Comparison of ENCODE assay signal across 8 cellular contexts in genomic region chr14:61562321-61563161, GRCh38.
DNase-seq lines count a peak whose midpoint lies in the region; ATAC-seq and TF ChIP-seq lines count a peak whose summit lies in the region.

No MANE protein-coding gene starts in this region.

- 89 to 95% methylated on average over 6 to 7 of the region's 7 CpGs for WGBS in endodermal cell (ENCODE audit: insufficient coverage in 1 of 2, insufficient read length in 1 of 2), 2 experiments

- peaks cover 52% of the 10 kb centered on the region for H3K4me1 Mint-ChIP-seq in activated CD8-positive, alpha-beta memory T cell treated with anti-CD3 and anti-CD28 coated beads, Interleukin-2, amount 10 ng/mL, durations not matched to agents 7 days and 5 days
- H3K4me1 Mint-ChIP-seq in T-helper 2 cell treated with Interferon-gamma antibody and Interleukin-4, amounts not matched to agents 5 μg/mL and 100 μg/mL, for 36 hours (ENCODE audit: low read depth), result peaks cover 20% of the 10 kb centered on the region
- H3K4me1 Mint-ChIP-seq in endodermal cell, result peaks cover 35% of the 10 kb centered on the region

- no peak overlapping the region for H3K9ac ChIP-seq in endodermal cell (ENCODE audit: extremely low read depth, low read length, poor library complexity, severe bottlenecking)

- ATAC-seq in activated CD8-positive, alpha-beta memory T cell treated with anti-CD3 and anti-CD28 coated beads, Interleukin-2, amount 10 ng/mL, durations not matched to agents 7 days and 5 days, result peak; percentile 93
- ATAC-seq in GM19397 (IDR thresholded peaks at IDR 0.05; ENCODE audit: unreplicated experiment), result no peak

- H3K27ac Mint-ChIP-seq in activated CD8-positive, alpha-beta memory T cell treated with anti-CD3 and anti-CD28 coated beads, Interleukin-2, amount 10 ng/mL, durations not matched to agents 7 days and 5 days, result peak overlapping the region; percentile 64
- H3K27ac Mint-ChIP-seq in T-helper 2 cell treated with Interferon-gamma antibody and Interleukin-4, amounts not matched to agents 5 μg/mL and 100 μg/mL, for 36 hours, result no peak overlapping the region
- H3K27ac Mint-ChIP-seq in endodermal cell, result no peak overlapping the region

- H3K36me3 Mint-ChIP-seq in activated CD8-positive, alpha-beta memory T cell treated with anti-CD3 and anti-CD28 coated beads, Interleukin-2, amount 10 ng/mL, durations not matched to agents 7 days and 5 days, result peaks cover 13% of the 10 kb centered on the region
- peaks cover 2% of the 10 kb centered on the region for H3K36me3 Mint-ChIP-seq in T-helper 2 cell treated with Interferon-gamma antibody and Interleukin-4, amounts not matched to agents 5 μg/mL and 100 μg/mL, for 36 hours (ENCODE audit: low read depth)
- H3K36me3 Mint-ChIP-seq in endodermal cell (ENCODE audit: low read depth), result no peaks in the 10 kb centered on the region

- H3K9me3 Mint-ChIP-seq in activated CD8-positive, alpha-beta memory T cell treated with anti-CD3 and anti-CD28 coated beads, Interleukin-2, amount 10 ng/mL, durations not matched to agents 7 days and 5 days (ENCODE audit: low read depth), result peaks cover 3% of the 10 kb centered on the region
- H3K9me3 Mint-ChIP-seq in T-helper 2 cell treated with Interferon-gamma antibody and Interleukin-4, amounts not matched to agents 5 μg/mL and 100 μg/mL, for 36 hours, result peaks cover 5% of the 10 kb centered on the region
- H3K9me3 Mint-ChIP-seq in endodermal cell, result no peaks in the 10 kb centered on the region

- no peaks in the 10 kb centered on the region for H3K9me3 ChIP-seq in endodermal cell (ENCODE audit: control insufficient read depth, low read length)

- peak overlapping the region; percentile 27 for H3K4me3 ChIP-seq in epithelial cell of proximal tubule (ENCODE audit: low read depth, low read length)
- no peak overlapping the region for H3K4me3 ChIP-seq in retinal pigment epithelial cell (ENCODE audit: low read length)
- H3K4me3 ChIP-seq in endodermal cell (ENCODE audit: low read length), result no peak overlapping the region

- CTCF ChIA-PET in activated CD8-positive, alpha-beta memory T cell treated with anti-CD3 and anti-CD28 coated beads, Interleukin-2, amount 10 ng/mL, durations not matched to agents 7 days and 5 days (lab: Charles Lee), result interaction anchor here (0.7 to 1.2 kb wide), 2 partner anchors 9 to 156 kb away, joined by 3 to 4 read pairs; no protein-coding TSS in a partner anchor

- H3K27ac ChIP-seq in endodermal cell (ENCODE audit: low read depth, low read length), result no peak overlapping the region

- TF ChIP-seq CTCF in epithelial cell of proximal tubule (conservative IDR thresholded peaks at IDR 0.05; ENCODE audit: low read depth, low read length), result no peak
- no peak for TF ChIP-seq CTCF in retinal pigment epithelial cell (conservative IDR thresholded peaks at IDR 0.05; ENCODE audit: low read depth, low read length)
- TF ChIP-seq CTCF in endodermal cell (conservative IDR thresholded peaks at IDR 0.05), result no peak

- H3K27me3 ChIP-seq in endodermal cell (ENCODE audit: control insufficient read depth, insufficient read depth, low read length, poor library complexity, severe bottlenecking), result no peaks in the 10 kb centered on the region

- no peak overlapping the region for H3K4me3 Mint-ChIP-seq in activated CD8-positive, alpha-beta memory T cell treated with anti-CD3 and anti-CD28 coated beads, Interleukin-2, amount 10 ng/mL, durations not matched to agents 7 days and 5 days
- H3K4me3 Mint-ChIP-seq in T-helper 2 cell treated with Interferon-gamma antibody and Interleukin-4, amounts not matched to agents 5 μg/mL and 100 μg/mL, for 36 hours, result no peak overlapping the region
- H3K4me3 Mint-ChIP-seq in endodermal cell, result no peak overlapping the region

- peak; percentile 75 for DNase-seq in activated CD8-positive, alpha-beta memory T cell treated with anti-CD3 and anti-CD28 coated beads, Interleukin-2, amount 10 ng/mL, durations not matched to agents 7 days and 5 days
- no peak for DNase-seq in activated CD8-positive, alpha-beta memory T cell treated with anti-CD3 and anti-CD28 coated beads for 24 hours
- DNase-seq in T-helper 2 cell treated with Interferon-gamma antibody and Interleukin-4, amounts not matched to agents 5 μg/mL and 100 μg/mL, for 36 hours (ENCODE audit: low spot score), result peak; percentile 69
- DNase-seq in epithelial cell of proximal tubule (ENCODE audit: low read depth) (peak; percentile 100), retinal pigment epithelial cell (ENCODE audit: low read depth) (peak; percentile 96), retina (no peak), endodermal cell (no peak)

- no peaks in the 10 kb centered on the region for H3K27me3 Mint-ChIP-seq in activated CD8-positive, alpha-beta memory T cell treated with anti-CD3 and anti-CD28 coated beads, Interleukin-2, amount 10 ng/mL, durations not matched to agents 7 days and 5 days
- H3K27me3 Mint-ChIP-seq in T-helper 2 cell treated with Interferon-gamma antibody and Interleukin-4, amounts not matched to agents 5 μg/mL and 100 μg/mL, for 36 hours (ENCODE audit: low read depth), result peaks cover 17% of the 10 kb centered on the region
- H3K27me3 Mint-ChIP-seq in endodermal cell (ENCODE audit: insufficient read depth), result peaks cover 3% of the 10 kb centered on the region

- no peaks in the 10 kb centered on the region for H3K36me3 ChIP-seq in endodermal cell (ENCODE audit: control insufficient read depth, insufficient read depth, low read length)

- peaks cover 13% of the 10 kb centered on the region for H3K4me1 ChIP-seq in endodermal cell (ENCODE audit: control insufficient read depth, insufficient read depth, low read length)

Comparison
In these comparisons a context has a peak if more than half of its experiments do, and no peak if none do; other contexts are left out.
1. DNase-seq: peak in activated CD8-positive, alpha-beta memory T cell treated with anti-CD3 and anti-CD28 coated beads, Interleukin-2, amount 10 ng/mL, durations not matched to agents 7 days and 5 days (single experiment), T-helper 2 cell treated with Interferon-gamma antibody and Interleukin-4, amounts not matched to agents 5 μg/mL and 100 μg/mL, for 36 hours (single experiment), epithelial cell of proximal tubule (single experiment) and retinal pigment epithelial cell (single experiment); none in activated CD8-positive, alpha-beta memory T cell treated with anti-CD3 and anti-CD28 coated beads for 24 hours (single experiment), retina (single experiment) and endodermal cell (single experiment).